In the genomic region with DNA sequence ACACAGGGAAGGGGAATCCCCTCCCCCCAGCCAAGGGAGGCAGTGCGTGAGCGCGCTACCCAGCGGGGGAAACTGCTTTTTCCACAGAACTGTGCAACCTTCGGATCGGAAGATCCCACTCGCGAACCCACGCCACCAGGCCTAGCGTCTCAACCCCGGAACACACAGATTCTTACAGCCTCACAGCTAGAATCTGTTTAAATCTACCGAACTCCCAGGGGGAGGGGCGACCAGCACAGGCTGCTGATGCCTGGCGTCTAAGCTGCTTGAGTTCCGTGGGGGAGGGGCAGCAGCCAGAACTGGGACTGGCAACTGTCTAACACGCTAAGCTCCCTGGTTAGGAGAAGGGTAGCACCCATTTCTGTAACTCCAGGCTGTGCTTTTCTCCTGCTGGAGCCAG, we compare ENCODE assay signal across 31 cellular contexts.
DNase-seq lines count a peak whose midpoint lies in the region; ATAC-seq and TF ChIP-seq lines count a peak whose summit lies in the region.
"Had no signal": no experiment of that assay in that cellular context is flagged by ENCODE, and none has a peak within 500 bp of the region (broad histone marks: within the 10 kb centered on the region; RNA-seq: fewer than 3 reads in every experiment).

No MANE protein-coding gene starts in this region.

- H3K4me3 ChIP-seq in HUES6 (ENCODE audit: low read depth, low read length), result peak overlapping the region; percentile 39; the same call in 1 of the 2 replicates
- H3K4me3 ChIP-seq in iPS-20b (ENCODE audit: low read length), result 0 out of 2 replicates have a peak overlapping the region, but pooled peaks have one; percentile 21
- no peak overlapping the region for H3K4me3 ChIP-seq in neutrophil (ENCODE audit: low read depth in 1 of 2, low read length in 1 of 2)
- H3K4me3 ChIP-seq in SK-N-SH (ENCODE audit: low read depth in 2 of 2, low read length in 1 of 2), result no peak overlapping the region
- H3K4me3 ChIP-seq: BLaER1, MG63, skin epidermis, upper lobe of left lung had no signal

- H3K27me3 ChIP-seq in HUES6 (ENCODE audit: control insufficient read depth, insufficient read depth, low read length), result no peaks in the 10 kb centered on the region
- no peaks in the 10 kb centered on the region for H3K27me3 ChIP-seq in iPS-20b (ENCODE audit: insufficient read depth, low read length)
- no peaks in the 10 kb centered on the region for H3K27me3 ChIP-seq in neutrophil
- no peaks in the 10 kb centered on the region for H3K27me3 ChIP-seq in SK-N-SH (ENCODE audit: insufficient read depth)
- H3K27me3 ChIP-seq: BLaER1, MG63, upper lobe of left lung had no signal

- H3K9ac ChIP-seq in HUES6 (ENCODE audit: low read length), result no peak overlapping the region
- no peak overlapping the region; the same call in 1 of the 2 replicates for H3K9ac ChIP-seq in iPS-20b (ENCODE audit: low read depth, low read length)
- no peak overlapping the region for H3K9ac ChIP-seq in SK-N-SH
- H3K9ac ChIP-seq: BLaER1, parathyroid adenoma had no signal

- ATAC-seq in WTC11 (peak; percentile 92), GM18907 (IDR thresholded peaks at IDR 0.05; ENCODE audit: unreplicated experiment) (no peak)
- ATAC-seq: stimulated activated naive B cell treated with anti-CD40 and anti-IgM and Interleukin-4, amounts not matched to agents 10 μg/mL and 1 μg/mL and 100 μg/mL, for 72 hours had no signal

- no peaks in the 10 kb centered on the region for H3F3A ChIP-seq in SK-N-SH (replicated peaks; ENCODE audit: insufficient read depth)

- peaks cover 39% of the 10 kb centered on the region for H3K9me3 Mint-ChIP-seq in WTC11

- H4K20me1 ChIP-seq in SK-N-SH (ENCODE audit: insufficient read depth), result no peaks in the 10 kb centered on the region
- H4K20me1 ChIP-seq: BLaER1 had no signal

- CTCF ChIA-PET in WTC11 (lab: Charles Lee) (no interaction called here), SK-N-SH (lab: Yijun Ruan, JAX) (no interaction called here)

- H3K4me1 Mint-ChIP-seq in WTC11, result peaks cover 18% of the 10 kb centered on the region
- H3K4me1 Mint-ChIP-seq: activated naive CD8-positive, alpha-beta T cell treated with anti-CD3 and anti-CD28 coated beads for 36 hours; nephron; stimulated activated naive B cell treated with anti-CD40 and anti-IgM and Interleukin-4, amounts not matched to agents 10 μg/mL and 1 μg/mL and 100 μg/mL, for 72 hours had no signal

- no peak for TF ChIP-seq CTCF in WTC11 (IDR thresholded peaks at IDR 0.05)
- no peak for TF ChIP-seq CTCF in neutrophil (IDR thresholded peaks at IDR 0.05)
- no peak for TF ChIP-seq CTCF in SK-N-SH (IDR thresholded peaks at IDR 0.05)

- H3K36me3 ChIP-seq in HUES6 (ENCODE audit: control insufficient read depth, insufficient read depth, low read length) (no peaks in the 10 kb centered on the region), iPS-20b (ENCODE audit: insufficient read depth, low read depth, low read length) (no peaks in the 10 kb centered on the region), neutrophil (no peaks in the 10 kb centered on the region), SK-N-SH (replicated peaks in 1 of 2; ENCODE audit: control insufficient read depth in 1 of 2, insufficient read depth in 2 of 2, low read length in 1 of 2) (no peaks in the 10 kb centered on the region)
- H3K36me3 ChIP-seq: BLaER1, MG63, upper lobe of left lung had no signal

- 0 out of 2 replicates have a peak overlapping the region, but pooled peaks have one; percentile 22 for H3K27ac Mint-ChIP-seq in WTC11
- H3K27ac Mint-ChIP-seq: activated naive CD8-positive, alpha-beta T cell treated with anti-CD3 and anti-CD28 coated beads for 36 hours; nephron; stimulated activated naive B cell treated with anti-CD40 and anti-IgM and Interleukin-4, amounts not matched to agents 10 μg/mL and 1 μg/mL and 100 μg/mL, for 72 hours had no signal

- peaks cover 26% of the 10 kb centered on the region for H3K36me3 Mint-ChIP-seq in WTC11
- H3K36me3 Mint-ChIP-seq: activated naive CD8-positive, alpha-beta T cell treated with anti-CD3 and anti-CD28 coated beads for 36 hours; stimulated activated naive B cell treated with anti-CD40 and anti-IgM and Interleukin-4, amounts not matched to agents 10 μg/mL and 1 μg/mL and 100 μg/mL, for 72 hours had no signal

- H3K4me1 ChIP-seq in HUES6 (ENCODE audit: control insufficient read depth, insufficient read depth, low read length), result peaks cover 10% of the 10 kb centered on the region
- H3K4me1 ChIP-seq in iPS-20b (ENCODE audit: insufficient read depth, low read length), result no peaks in the 10 kb centered on the region
- peaks cover 21% of the 10 kb centered on the region in 2 experiments for H3K4me1 ChIP-seq in neutrophil (ENCODE audit: control insufficient read depth in 1 of 2, insufficient read depth in 1 of 2, low read depth in 1 of 2, low read length in 1 of 2)
- no peaks in the 10 kb centered on the region for H3K4me1 ChIP-seq in SK-N-SH (ENCODE audit: control insufficient read depth in 1 of 2, insufficient read depth in 2 of 2, low read depth in 1 of 2, low read length in 1 of 2)
- H3K4me1 ChIP-seq: BLaER1, parathyroid adenoma, upper lobe of left lung had no signal

- no peaks in the 10 kb centered on the region for H3K79me2 ChIP-seq in SK-N-SH (ENCODE audit: insufficient read depth)
- H3K79me2 ChIP-seq: parathyroid adenoma had no signal

- no peak overlapping the region for H3K4me2 ChIP-seq in SK-N-SH
- H3K4me2 ChIP-seq: BLaER1 had no signal

- no peak overlapping the region for H2AFZ ChIP-seq in SK-N-SH (ENCODE audit: low read depth)
- H2AFZ ChIP-seq: parathyroid adenoma had no signal

- no peaks in the 10 kb centered on the region for H3K9me3 ChIP-seq in HUES6 (ENCODE audit: control insufficient read depth, insufficient read depth, low read depth, low read length)
- no peaks in the 10 kb centered on the region for H3K9me3 ChIP-seq in iPS-20b (ENCODE audit: insufficient read depth, low read depth, low read length)
- no peaks in the 10 kb centered on the region for H3K9me3 ChIP-seq in neutrophil
- H3K9me3 ChIP-seq in SK-N-SH, result no peaks in the 10 kb centered on the region
- H3K9me3 ChIP-seq: BLaER1, MG63, upper lobe of left lung had no signal

- no peaks in the 10 kb centered on the region for H3K9me2 ChIP-seq in SK-N-SH

- no peak for TF ChIP-seq EP300 in SK-N-SH (IDR thresholded peaks at IDR 0.05; ENCODE audit: borderline replicate concordance in 1 of 2, low read depth in 1 of 2, low read length in 1 of 2)

- no peaks in the 10 kb centered on the region for H3K27me3 Mint-ChIP-seq in WTC11 (ENCODE audit: low read depth)
- H3K27me3 Mint-ChIP-seq: activated naive CD8-positive, alpha-beta T cell treated with anti-CD3 and anti-CD28 coated beads for 36 hours had no signal

- POLR2A ChIA-PET in WTC11 (lab: Charles Lee) (no interaction called here), SK-N-SH (lab: Yijun Ruan, JAX) (no interaction called here)

- WGBS in SK-N-SH (ENCODE audit: low lambda C conversion rate), result 81% methylated on average over 15 of the region's 16 CpGs

- H3K27ac ChIP-seq in HUES6 (ENCODE audit: low read depth, low read length) (peak overlapping the region; percentile 42; the same call in 1 of the 2 replicates), iPS-20b (ENCODE audit: low read length) (peak overlapping the region; percentile 42), neutrophil (peak overlapping the region; percentile 85), SK-N-SH (ENCODE audit: low read depth in 2 of 2, low read length in 1 of 2) (no peak overlapping the region)
- H3K27ac ChIP-seq: BLaER1, epithelial cell of prostate, parathyroid adenoma, skin epidermis, upper lobe of left lung, VCaP had no signal

- no peak for TF ChIP-seq RAD21 in SK-N-SH (IDR thresholded peaks at IDR 0.05; ENCODE audit: low read length)

- DNase-seq in WTC11 (ENCODE audit: low spot score), result peak; percentile 57
- DNase-seq in effector CD8-positive, alpha-beta T cell (lab: John Stamatoyannopoulos, UW), result no peak
- DNase-seq in NCI-H524 (lab: John Stamatoyannopoulos, UW), result no peak
- no peak for DNase-seq in SK-N-SH
- DNase-seq: activated CD4-positive, alpha-beta T cell treated with anti-CD3 and anti-CD28 coated beads for 48 hours; activated CD8-positive, alpha-beta memory T cell treated with anti-CD3 and anti-CD28 coated beads for 24 hours; activated naive CD8-positive, alpha-beta T cell treated with anti-CD3 and anti-CD28 coated beads for 36 hours; aorta; DMS153; effector CD4-positive, alpha-beta T cell; hypothalamus; KG1; MG63; NCI-H1105; NCI-H2029 treated with DMSO at 0.1 percent for 48 hours; NCI-H226; NCI-H69; stimulated activated naive B cell treated with anti-CD40 and anti-IgM and Interleukin-4, amounts not matched to agents 10 μg/mL and 1 μg/mL and 100 μg/mL, for 72 hours; substantia nigra; T1000 had no signal

- peak overlapping the region; percentile 10; the same call in 1 of the 2 replicates for H3K4me3 Mint-ChIP-seq in WTC11
- H3K4me3 Mint-ChIP-seq: activated naive CD8-positive, alpha-beta T cell treated with anti-CD3 and anti-CD28 coated beads for 36 hours; nephron; stimulated activated naive B cell treated with anti-CD40 and anti-IgM and Interleukin-4, amounts not matched to agents 10 μg/mL and 1 μg/mL and 100 μg/mL, for 72 hours had no signal

TF ChIP-seq in SK-N-SH, 30 proteins besides CTCF, POLR2A, EP300 and RAD21:
- TF ChIP-seq FOSL2 (IDR thresholded peaks at IDR 0.05; ENCODE audit: borderline replicate concordance, low read depth) (no peak), SIN3A (IDR thresholded peaks at IDR 0.05; ENCODE audit: borderline replicate concordance, low read depth, low read length) (no peak), GABPA (IDR thresholded peaks at IDR 0.05; ENCODE audit: low read depth) (no peak)
- TF ChIP-seq, protein P1, sequence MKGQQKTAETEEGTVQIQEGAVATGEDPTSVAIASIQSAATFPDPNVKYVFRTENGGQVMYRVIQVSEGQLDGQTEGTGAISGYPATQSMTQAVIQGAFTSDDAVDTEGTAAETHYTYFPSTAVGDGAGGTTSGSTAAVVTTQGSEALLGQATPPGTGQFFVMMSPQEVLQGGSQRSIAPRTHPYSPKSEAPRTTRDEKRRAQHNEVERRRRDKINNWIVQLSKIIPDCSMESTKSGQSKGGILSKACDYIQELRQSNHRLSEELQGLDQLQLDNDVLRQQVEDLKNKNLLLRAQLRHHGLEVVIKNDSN (IDR thresholded peaks at IDR 0.05; ENCODE audit: borderline replicate concordance, low read depth), result no peak
- TF ChIP-seq, protein P2, sequence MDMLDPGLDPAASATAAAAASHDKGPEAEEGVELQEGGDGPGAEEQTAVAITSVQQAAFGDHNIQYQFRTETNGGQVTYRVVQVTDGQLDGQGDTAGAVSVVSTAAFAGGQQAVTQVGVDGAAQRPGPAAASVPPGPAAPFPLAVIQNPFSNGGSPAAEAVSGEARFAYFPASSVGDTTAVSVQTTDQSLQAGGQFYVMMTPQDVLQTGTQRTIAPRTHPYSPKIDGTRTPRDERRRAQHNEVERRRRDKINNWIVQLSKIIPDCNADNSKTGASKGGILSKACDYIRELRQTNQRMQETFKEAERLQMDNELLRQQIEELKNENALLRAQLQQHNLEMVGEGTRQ (IDR thresholded peaks at IDR 0.05; ENCODE audit: borderline replicate concordance, low read depth, low read length), result no peak

Comparison
In these comparisons a context has a peak if more than half of its experiments do, and no peak if none do; other contexts are left out.
1. H3K27ac ChIP-seq: peak in HUES6 (single experiment), iPS-20b (single experiment) and neutrophil (single experiment); none in SK-N-SH (0 of 2).
2. H3K4me3 ChIP-seq: peak in HUES6 (single experiment) and iPS-20b (single experiment); none in neutrophil (0 of 2) and SK-N-SH (0 of 2).